1 cellular context compared by ENCODE assay signal in the genomic region with DNA sequence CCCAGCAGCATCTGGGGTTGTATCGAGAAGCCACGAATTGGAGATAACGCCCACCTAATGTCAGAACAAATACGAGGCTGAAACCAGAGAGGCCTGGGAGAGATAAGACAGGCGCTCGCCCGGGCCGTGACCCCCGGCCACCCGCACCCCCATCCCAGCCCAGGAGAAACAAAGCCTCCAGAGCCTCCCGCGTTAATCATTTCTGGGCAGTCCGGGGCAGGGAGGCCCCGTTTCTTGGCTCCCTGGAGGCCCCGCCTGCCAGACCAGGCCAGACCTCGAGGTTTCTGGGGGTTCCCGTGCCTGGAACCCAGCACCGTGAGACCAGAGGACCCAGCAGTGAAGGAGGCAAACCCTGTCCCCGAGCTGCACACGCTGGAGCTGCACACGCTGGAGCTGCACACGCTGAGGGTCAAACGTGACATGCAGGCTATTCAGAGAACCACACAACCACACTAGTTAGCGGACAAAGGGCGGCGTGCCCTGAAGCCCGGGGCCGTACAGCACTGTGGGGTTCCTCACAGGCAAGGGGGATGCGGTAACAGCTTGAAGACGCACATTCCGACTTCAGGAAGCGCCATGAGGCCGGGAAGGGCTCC.
TF ChIP-seq lines count a peak whose summit lies in the region.

No MANE protein-coding gene starts in this region.

TF ChIP-seq in HepG2, 621 proteins besides CTCF, POLR2A, EP300 and RAD21 (continued from another document and continues in another):
- TF ChIP-seq, protein P1, sequence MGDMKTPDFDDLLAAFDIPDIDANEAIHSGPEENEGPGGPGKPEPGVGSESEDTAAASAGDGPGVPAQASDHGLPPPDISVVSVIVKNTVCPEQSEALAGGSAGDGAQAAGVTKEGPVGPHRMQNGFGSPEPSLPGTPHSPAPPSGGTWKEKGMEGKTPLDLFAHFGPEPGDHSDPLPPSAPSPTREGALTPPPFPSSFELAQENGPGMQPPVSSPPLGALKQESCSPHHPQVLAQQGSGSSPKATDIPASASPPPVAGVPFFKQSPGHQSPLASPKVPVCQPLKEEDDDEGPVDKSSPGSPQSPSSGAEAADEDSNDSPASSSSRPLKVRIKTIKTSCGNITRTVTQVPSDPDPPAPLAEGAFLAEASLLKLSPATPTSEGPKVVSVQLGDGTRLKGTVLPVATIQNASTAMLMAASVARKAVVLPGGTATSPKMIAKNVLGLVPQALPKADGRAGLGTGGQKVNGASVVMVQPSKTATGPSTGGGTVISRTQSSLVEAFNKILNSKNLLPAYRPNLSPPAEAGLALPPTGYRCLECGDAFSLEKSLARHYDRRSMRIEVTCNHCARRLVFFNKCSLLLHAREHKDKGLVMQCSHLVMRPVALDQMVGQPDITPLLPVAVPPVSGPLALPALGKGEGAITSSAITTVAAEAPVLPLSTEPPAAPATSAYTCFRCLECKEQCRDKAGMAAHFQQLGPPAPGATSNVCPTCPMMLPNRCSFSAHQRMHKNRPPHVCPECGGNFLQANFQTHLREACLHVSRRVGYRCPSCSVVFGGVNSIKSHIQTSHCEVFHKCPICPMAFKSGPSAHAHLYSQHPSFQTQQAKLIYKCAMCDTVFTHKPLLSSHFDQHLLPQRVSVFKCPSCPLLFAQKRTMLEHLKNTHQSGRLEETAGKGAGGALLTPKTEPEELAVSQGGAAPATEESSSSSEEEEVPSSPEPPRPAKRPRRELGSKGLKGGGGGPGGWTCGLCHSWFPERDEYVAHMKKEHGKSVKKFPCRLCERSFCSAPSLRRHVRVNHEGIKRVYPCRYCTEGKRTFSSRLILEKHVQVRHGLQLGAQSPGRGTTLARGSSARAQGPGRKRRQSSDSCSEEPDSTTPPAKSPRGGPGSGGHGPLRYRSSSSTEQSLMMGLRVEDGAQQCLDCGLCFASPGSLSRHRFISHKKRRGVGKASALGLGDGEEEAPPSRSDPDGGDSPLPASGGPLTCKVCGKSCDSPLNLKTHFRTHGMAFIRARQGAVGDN (CRISPR knock-in tag; IDR thresholded peaks at IDR 0.05) = peak; percentile 71
- TF ChIP-seq ZNF782 (CRISPR knock-in tag; IDR thresholded peaks at IDR 0.05; ENCODE audit: borderline replicate concordance) = no peak
- peak; percentile 71; the same call in 1 of the 2 replicates for TF ChIP-seq RARA (CRISPR knock-in tag; IDR thresholded peaks at IDR 0.05)
- TF ChIP-seq ZNF224 (CRISPR knock-in tag; IDR thresholded peaks at IDR 0.05) = no peak
- TF ChIP-seq CCAR2 (optimal IDR thresholded peaks at IDR 0.05; ENCODE audit: low read depth, low read length) = no peak
- TF ChIP-seq PRMT3 (CRISPR knock-in tag; IDR thresholded peaks at IDR 0.05; ENCODE audit: borderline replicate concordance, low read depth) = no peak
- TF ChIP-seq, protein P2, sequence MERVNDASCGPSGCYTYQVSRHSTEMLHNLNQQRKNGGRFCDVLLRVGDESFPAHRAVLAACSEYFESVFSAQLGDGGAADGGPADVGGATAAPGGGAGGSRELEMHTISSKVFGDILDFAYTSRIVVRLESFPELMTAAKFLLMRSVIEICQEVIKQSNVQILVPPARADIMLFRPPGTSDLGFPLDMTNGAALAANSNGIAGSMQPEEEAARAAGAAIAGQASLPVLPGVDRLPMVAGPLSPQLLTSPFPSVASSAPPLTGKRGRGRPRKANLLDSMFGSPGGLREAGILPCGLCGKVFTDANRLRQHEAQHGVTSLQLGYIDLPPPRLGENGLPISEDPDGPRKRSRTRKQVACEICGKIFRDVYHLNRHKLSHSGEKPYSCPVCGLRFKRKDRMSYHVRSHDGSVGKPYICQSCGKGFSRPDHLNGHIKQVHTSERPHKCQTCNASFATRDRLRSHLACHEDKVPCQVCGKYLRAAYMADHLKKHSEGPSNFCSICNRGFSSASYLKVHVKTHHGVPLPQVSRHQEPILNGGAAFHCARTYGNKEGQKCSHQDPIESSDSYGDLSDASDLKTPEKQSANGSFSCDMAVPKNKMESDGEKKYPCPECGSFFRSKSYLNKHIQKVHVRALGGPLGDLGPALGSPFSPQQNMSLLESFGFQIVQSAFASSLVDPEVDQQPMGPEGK (CRISPR knock-in tag; IDR thresholded peaks at IDR 0.05) = peak; percentile 82
- peak; percentile 37; the same call in 1 of the 2 replicates for TF ChIP-seq FOXP4 (CRISPR knock-in tag; IDR thresholded peaks at IDR 0.05)
- peak; percentile 55; the same call in 1 of the 2 replicates for TF ChIP-seq NCOA2 (CRISPR knock-in tag; IDR thresholded peaks at IDR 0.05)
- no peak for TF ChIP-seq STAG1 (CRISPR knock-in tag; IDR thresholded peaks at IDR 0.05)
- TF ChIP-seq ZBTB7B (CRISPR knock-in tag; IDR thresholded peaks at IDR 0.05) = peak; percentile 79
- TF ChIP-seq ZBTB26 (CRISPR knock-in tag; IDR thresholded peaks at IDR 0.05; ENCODE audit: borderline replicate concordance) = no peak
- no peak for TF ChIP-seq RFXAP (CRISPR knock-in tag; IDR thresholded peaks at IDR 0.05; ENCODE audit: borderline replicate concordance)
- TF ChIP-seq KLF13 (CRISPR knock-in tag; IDR thresholded peaks at IDR 0.05) = 0 out of 2 replicates have a peak, but pooled peaks have one; percentile 31
- no peak for TF ChIP-seq TBP (CRISPR knock-in tag; IDR thresholded peaks at IDR 0.05)
- TF ChIP-seq NAIF1 (CRISPR knock-in tag; IDR thresholded peaks at IDR 0.05; ENCODE audit: borderline replicate concordance) = no peak
- no peak for TF ChIP-seq BCLAF1 (IDR thresholded peaks at IDR 0.05)
- no peak for TF ChIP-seq ZBTB38 (CRISPR knock-in tag; IDR thresholded peaks at IDR 0.05)
- TF ChIP-seq CBX5 (CRISPR knock-in tag; IDR thresholded peaks at IDR 0.05; ENCODE audit: borderline replicate concordance) = no peak
- TF ChIP-seq, protein P3, sequence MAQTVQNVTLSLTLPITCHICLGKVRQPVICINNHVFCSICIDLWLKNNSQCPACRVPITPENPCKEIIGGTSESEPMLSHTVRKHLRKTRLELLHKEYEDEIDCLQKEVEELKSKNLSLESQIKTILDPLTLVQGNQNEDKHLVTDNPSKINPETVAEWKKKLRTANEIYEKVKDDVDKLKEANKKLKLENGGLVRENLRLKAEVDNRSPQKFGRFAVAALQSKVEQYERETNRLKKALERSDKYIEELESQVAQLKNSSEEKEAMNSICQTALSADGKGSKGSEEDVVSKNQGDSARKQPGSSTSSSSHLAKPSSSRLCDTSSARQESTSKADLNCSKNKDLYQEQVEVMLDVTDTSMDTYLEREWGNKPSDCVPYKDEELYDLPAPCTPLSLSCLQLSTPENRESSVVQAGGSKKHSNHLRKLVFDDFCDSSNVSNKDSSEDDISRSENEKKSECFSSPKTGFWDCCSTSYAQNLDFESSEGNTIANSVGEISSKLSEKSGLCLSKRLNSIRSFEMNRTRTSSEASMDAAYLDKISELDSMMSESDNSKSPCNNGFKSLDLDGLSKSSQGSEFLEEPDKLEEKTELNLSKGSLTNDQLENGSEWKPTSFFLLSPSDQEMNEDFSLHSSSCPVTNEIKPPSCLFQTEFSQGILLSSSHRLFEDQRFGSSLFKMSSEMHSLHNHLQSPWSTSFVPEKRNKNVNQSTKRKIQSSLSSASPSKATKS (CRISPR knock-in tag; IDR thresholded peaks at IDR 0.05) = no peak
- TF ChIP-seq, protein P4, sequence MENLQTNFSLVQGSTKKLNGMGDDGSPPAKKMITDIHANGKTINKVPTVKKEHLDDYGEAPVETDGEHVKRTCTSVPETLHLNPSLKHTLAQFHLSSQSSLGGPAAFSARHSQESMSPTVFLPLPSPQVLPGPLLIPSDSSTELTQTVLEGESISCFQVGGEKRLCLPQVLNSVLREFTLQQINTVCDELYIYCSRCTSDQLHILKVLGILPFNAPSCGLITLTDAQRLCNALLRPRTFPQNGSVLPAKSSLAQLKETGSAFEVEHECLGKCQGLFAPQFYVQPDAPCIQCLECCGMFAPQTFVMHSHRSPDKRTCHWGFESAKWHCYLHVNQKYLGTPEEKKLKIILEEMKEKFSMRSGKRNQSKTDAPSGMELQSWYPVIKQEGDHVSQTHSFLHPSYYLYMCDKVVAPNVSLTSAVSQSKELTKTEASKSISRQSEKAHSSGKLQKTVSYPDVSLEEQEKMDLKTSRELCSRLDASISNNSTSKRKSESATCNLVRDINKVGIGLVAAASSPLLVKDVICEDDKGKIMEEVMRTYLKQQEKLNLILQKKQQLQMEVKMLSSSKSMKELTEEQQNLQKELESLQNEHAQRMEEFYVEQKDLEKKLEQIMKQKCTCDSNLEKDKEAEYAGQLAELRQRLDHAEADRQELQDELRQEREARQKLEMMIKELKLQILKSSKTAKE (CRISPR knock-in tag; IDR thresholded peaks at IDR 0.05; ENCODE audit: borderline replicate concordance) = no peak
- TF ChIP-seq SRSF1 (optimal IDR thresholded peaks at IDR 0.05; ENCODE audit: low read depth, low read length) = no peak
- TF ChIP-seq RBFOX2 (IDR thresholded peaks at IDR 0.05; ENCODE audit: low read depth, low read length) = no peak
- no peak for TF ChIP-seq RCOR2 (CRISPR knock-in tag; IDR thresholded peaks at IDR 0.05)
- 0 out of 2 replicates have a peak, but pooled peaks have one; percentile 29 for TF ChIP-seq ZMYM2 (CRISPR knock-in tag; IDR thresholded peaks at IDR 0.05)
- TF ChIP-seq, protein P5, sequence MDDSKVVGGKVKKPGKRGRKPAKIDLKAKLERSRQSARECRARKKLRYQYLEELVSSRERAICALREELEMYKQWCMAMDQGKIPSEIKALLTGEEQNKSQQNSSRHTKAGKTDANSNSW (CRISPR knock-in tag; IDR thresholded peaks at IDR 0.05; ENCODE audit: borderline replicate concordance) = no peak
- TF ChIP-seq CBFB (CRISPR knock-in tag; IDR thresholded peaks at IDR 0.05) = no peak
- no peak for TF ChIP-seq GTF2F1 (IDR thresholded peaks at IDR 0.05; ENCODE audit: low read length)
- TF ChIP-seq HES4 (CRISPR knock-in tag; IDR thresholded peaks at IDR 0.05; ENCODE audit: borderline replicate concordance) = no peak
- TF ChIP-seq KDM3A (CRISPR knock-in tag; IDR thresholded peaks at IDR 0.05; ENCODE audit: low read depth) = no peak
- TF ChIP-seq KMT2A (CRISPR knock-in tag; IDR thresholded peaks at IDR 0.05) = no peak
- no peak for TF ChIP-seq PCBP1 (IDR thresholded peaks at IDR 0.05; ENCODE audit: borderline replicate concordance, low read depth, low read length)
- no peak for TF ChIP-seq ZFAT (CRISPR knock-in tag; conservative IDR thresholded peaks at IDR 0.05)
- TF ChIP-seq, protein P6, sequence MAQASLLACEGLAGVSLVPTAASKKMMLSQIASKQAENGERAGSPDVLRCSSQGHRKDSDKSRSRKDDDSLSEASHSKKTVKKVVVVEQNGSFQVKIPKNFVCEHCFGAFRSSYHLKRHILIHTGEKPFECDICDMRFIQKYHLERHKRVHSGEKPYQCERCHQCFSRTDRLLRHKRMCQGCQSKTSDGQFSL (CRISPR knock-in tag; IDR thresholded peaks at IDR 0.05) = peak; percentile 34; the same call in 1 of the 2 replicates
- TF ChIP-seq NPAS2 (CRISPR knock-in tag; IDR thresholded peaks at IDR 0.05; ENCODE audit: borderline replicate concordance) = no peak
- TF ChIP-seq TBX3 (IDR thresholded peaks at IDR 0.05; ENCODE audit: borderline replicate concordance) = no peak
- TF ChIP-seq ZXDC (CRISPR knock-in tag; IDR thresholded peaks at IDR 0.05) = peak; percentile 89; the same call in 1 of the 2 replicates
